In the genomic region with DNA sequence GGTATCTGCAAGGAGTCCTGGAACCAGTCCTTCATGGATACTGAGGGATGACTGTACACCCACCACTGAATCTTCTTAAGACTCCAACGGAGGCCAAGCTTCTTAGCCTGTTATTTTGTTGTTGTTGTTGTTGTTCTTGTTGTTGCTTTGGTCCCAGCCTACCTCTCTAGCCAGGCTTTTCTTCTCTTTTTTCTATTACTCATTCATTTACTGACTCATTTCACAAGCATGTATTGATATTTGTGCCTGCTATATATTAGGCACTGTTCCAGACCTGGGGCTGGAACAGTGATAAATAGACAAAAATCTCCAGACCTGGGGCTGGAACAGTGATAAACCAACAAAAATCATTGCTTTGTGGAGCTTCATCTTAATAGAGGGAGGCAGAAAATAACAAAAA, we compare ENCODE assay signal across 1 cellular context.
TF ChIP-seq lines count a peak whose summit lies in the region.

No MANE protein-coding gene starts in this region.

TF ChIP-seq in HCT116, 20 proteins besides CTCF, POLR2A, EP300 and RAD21:
- peak; percentile 72 for TF ChIP-seq FOSL1 (IDR thresholded peaks at IDR 0.05; ENCODE audit: low read depth)
- TF ChIP-seq ZNF274 (IDR thresholded peaks at IDR 0.05; ENCODE audit: low read depth, low read length) = no peak
- TF ChIP-seq TCF7L2 (IDR thresholded peaks at IDR 0.05; ENCODE audit: borderline replicate concordance, extremely low read depth, insufficient read depth, insufficient read length) = no peak
- no peak for TF ChIP-seq EZH2 (IDR thresholded peaks at IDR 0.05)
- TF ChIP-seq, protein P1, sequence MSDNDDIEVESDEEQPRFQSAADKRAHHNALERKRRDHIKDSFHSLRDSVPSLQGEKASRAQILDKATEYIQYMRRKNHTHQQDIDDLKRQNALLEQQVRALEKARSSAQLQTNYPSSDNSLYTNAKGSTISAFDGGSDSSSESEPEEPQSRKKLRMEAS (IDR thresholded peaks at IDR 0.05) = no peak
- TF ChIP-seq JUND (IDR thresholded peaks at IDR 0.05) = peak; percentile 51
- TF ChIP-seq, protein P2, sequence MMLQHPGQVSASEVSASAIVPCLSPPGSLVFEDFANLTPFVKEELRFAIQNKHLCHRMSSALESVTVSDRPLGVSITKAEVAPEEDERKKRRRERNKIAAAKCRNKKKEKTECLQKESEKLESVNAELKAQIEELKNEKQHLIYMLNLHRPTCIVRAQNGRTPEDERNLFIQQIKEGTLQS (IDR thresholded peaks at IDR 0.05) = no peak
- TF ChIP-seq SRF (IDR thresholded peaks at IDR 0.05; ENCODE audit: low read depth) = no peak
- TF ChIP-seq EZH2phosphoT487 (IDR thresholded peaks at IDR 0.05; ENCODE audit: borderline replicate concordance) = no peak
- TF ChIP-seq, protein P3, sequence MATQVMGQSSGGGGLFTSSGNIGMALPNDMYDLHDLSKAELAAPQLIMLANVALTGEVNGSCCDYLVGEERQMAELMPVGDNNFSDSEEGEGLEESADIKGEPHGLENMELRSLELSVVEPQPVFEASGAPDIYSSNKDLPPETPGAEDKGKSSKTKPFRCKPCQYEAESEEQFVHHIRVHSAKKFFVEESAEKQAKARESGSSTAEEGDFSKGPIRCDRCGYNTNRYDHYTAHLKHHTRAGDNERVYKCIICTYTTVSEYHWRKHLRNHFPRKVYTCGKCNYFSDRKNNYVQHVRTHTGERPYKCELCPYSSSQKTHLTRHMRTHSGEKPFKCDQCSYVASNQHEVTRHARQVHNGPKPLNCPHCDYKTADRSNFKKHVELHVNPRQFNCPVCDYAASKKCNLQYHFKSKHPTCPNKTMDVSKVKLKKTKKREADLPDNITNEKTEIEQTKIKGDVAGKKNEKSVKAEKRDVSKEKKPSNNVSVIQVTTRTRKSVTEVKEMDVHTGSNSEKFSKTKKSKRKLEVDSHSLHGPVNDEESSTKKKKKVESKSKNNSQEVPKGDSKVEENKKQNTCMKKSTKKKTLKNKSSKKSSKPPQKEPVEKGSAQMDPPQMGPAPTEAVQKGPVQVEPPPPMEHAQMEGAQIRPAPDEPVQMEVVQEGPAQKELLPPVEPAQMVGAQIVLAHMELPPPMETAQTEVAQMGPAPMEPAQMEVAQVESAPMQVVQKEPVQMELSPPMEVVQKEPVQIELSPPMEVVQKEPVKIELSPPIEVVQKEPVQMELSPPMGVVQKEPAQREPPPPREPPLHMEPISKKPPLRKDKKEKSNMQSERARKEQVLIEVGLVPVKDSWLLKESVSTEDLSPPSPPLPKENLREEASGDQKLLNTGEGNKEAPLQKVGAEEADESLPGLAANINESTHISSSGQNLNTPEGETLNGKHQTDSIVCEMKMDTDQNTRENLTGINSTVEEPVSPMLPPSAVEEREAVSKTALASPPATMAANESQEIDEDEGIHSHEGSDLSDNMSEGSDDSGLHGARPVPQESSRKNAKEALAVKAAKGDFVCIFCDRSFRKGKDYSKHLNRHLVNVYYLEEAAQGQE (IDR thresholded peaks at IDR 0.05; ENCODE audit: low read depth) = no peak
